ENCODE assay signal across 13 cellular contexts in genomic region chr1:16483639-16484500, GRCh38. TPM values are rescaled to one million over a fixed set of nuclear protein-coding genes. Genes with fewer than 3 reads are reported as not detected.
"Had no signal": no experiment of that assay in that cellular context is flagged by ENCODE, and none has a peak within 500 bp of the region (broad histone marks: within the 10 kb centered on the region; RNA-seq: fewer than 3 reads in every experiment).

No MANE protein-coding gene starts in this region.

RNA-seq across cellular contexts. Expression of gene RNU1-1, which starts 30.2 kb away (rescaled TPM):
- total RNA-seq: fibroblast of villous mesenchyme had no signal
- polyA plus RNA-seq: fibroblast of lung, heart left ventricle had no signal

RNA-seq across cellular contexts. Expression of gene SPATA21, which starts 46.6 kb away (rescaled TPM):
- total RNA-seq: activated CD4-positive, alpha-beta T cell treated with anti-CD3 and anti-CD28 coated beads, Interleukin-2, amount 10 ng/mL, durations not matched to agents 7 days and 5 days; activated naive CD8-positive, alpha-beta T cell treated with anti-CD3 and anti-CD28 coated beads for 36 hours; activated T-cell treated with anti-CD3 and anti-CD28 coated beads, Interleukin-2, amount 50 U/mL, for 72 hours; astrocyte; bronchial epithelial cell; cardiac septum; cerebellum; esophagus squamous epithelium; fibroblast of lung; frontal cortex; heart left ventricle; T-helper 1 cell treated with Interleukin-12 subunit alpha and Interleukin-12 subunit beta and Interleukin-4 antibody, amounts not matched to agents 30 ng/mL and 1 ng/mL, for 36 hours had no signal
- polyA plus RNA-seq: fibroblast of lung had no signal
